8 cellular contexts compared by ENCODE assay signal in the genomic region with DNA sequence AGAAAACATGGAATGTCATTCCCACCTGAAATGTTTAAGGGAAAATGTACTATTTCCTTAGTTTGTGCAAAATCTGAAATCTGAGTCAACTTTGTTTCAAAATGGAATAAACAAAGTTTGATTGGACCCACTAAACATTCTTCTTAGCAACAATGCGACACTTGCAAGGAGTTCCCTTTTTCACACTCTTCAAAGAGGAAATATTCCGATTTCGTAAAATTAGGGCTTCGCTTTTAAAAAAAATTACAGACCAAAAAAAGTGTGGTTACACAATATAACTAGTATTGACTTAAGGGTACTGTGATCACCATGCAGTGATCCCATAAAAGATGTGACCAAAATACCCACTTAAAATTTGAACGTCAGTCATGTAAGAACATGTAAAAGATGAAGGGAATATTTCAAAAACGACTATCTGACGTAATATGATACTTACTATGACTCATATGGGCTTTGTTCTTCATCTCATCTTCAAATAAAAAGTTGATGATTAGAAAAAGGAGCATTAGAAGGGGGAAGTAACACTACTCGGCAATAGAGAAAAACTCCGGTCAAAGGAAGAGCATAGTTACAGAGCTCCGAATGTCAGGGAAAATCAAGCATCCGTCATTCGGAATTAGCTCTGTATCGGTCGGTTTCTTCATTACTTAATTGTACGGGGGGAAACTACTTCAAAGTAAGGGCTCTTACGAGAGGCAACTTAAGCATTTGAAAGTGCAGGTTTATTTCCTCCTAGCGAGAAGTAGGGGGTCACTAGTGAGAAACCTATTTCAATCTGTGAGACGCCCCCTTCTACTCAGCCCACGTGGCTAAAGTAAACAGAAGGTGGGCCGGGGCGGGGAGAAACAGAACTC. TPM values are rescaled to one million over a fixed set of nuclear protein-coding genes. Genes with fewer than 3 reads are reported as not detected.
DNase-seq lines count a peak whose midpoint lies in the region; ATAC-seq and TF ChIP-seq lines count a peak whose summit lies in the region.

No MANE protein-coding gene starts in this region.

- peak overlapping the region; percentile 67 to 94 (median 86) for H3K27ac Mint-ChIP-seq in brain

- H3K36me3 Mint-ChIP-seq in activated T-cell treated with anti-CD3 and anti-CD28 coated beads, Interleukin-2, amount 50 U/mL, for 4 hours (ENCODE audit: insufficient read depth), result peaks cover 6% of the 10 kb centered on the region
- H3K36me3 Mint-ChIP-seq in brain, result no peaks in the 10 kb centered on the region

- H3K4me3 ChIP-seq in MG63 (peak overlapping the region; percentile 75), upper lobe of right lung (peak overlapping the region; percentile 77)

- peak overlapping the region; percentile 99 for H3K4me3 Mint-ChIP-seq in activated T-cell treated with anti-CD3 and anti-CD28 coated beads, Interleukin-2, amount 50 U/mL, for 4 hours
- H3K4me3 Mint-ChIP-seq in brain, result peak overlapping the region; percentile 84 to 96 (median 93)

- no peaks in the 10 kb centered on the region for H3K27me3 Mint-ChIP-seq in activated T-cell treated with anti-CD3 and anti-CD28 coated beads, Interleukin-2, amount 50 U/mL, for 4 hours (ENCODE audit: low read depth)
- peaks cover 13% of the 10 kb centered on the region for H3K27me3 Mint-ChIP-seq in brain

- peaks cover 44% of the 10 kb centered on the region for H3K4me1 Mint-ChIP-seq in activated T-cell treated with anti-CD3 and anti-CD28 coated beads, Interleukin-2, amount 50 U/mL, for 4 hours (ENCODE audit: low read depth)
- peaks cover 46% of the 10 kb centered on the region for H3K4me1 Mint-ChIP-seq in brain

- no peak for DNase-seq in activated T-cell treated with anti-CD3 and anti-CD28 coated beads, Interleukin-2, amount 50 U/mL, for 4 hours
- DNase-seq in activated T-cell treated with anti-CD3 and anti-CD28 coated beads, Interleukin-2, amount 50 U/mL, for 1 hour, result no peak
- DNase-seq in MG63, result no peak
- DNase-seq in medulla oblongata (ENCODE audit: extremely low spot score), result peak; percentile 53
- DNase-seq in upper lobe of right lung, result no peak
- DNase-seq in NCI-H128 (lab: John Stamatoyannopoulos, UW; ENCODE audit: unreplicated experiment), result no peak
- DNase-seq in GDM1 (lab: John Stamatoyannopoulos, UW), result no peak

- no peaks in the 10 kb centered on the region for H3K36me3 ChIP-seq in MG63
- H3K36me3 ChIP-seq in upper lobe of right lung, result no peaks in the 10 kb centered on the region

- H3K27ac ChIP-seq in upper lobe of right lung, result peak overlapping the region; percentile 92

- no peaks in the 10 kb centered on the region for H3K27me3 ChIP-seq in MG63
- no peaks in the 10 kb centered on the region for H3K27me3 ChIP-seq in upper lobe of right lung

- H3K9me3 Mint-ChIP-seq in activated T-cell treated with anti-CD3 and anti-CD28 coated beads, Interleukin-2, amount 50 U/mL, for 4 hours, result no peaks in the 10 kb centered on the region
- H3K9me3 Mint-ChIP-seq in brain, result no peaks in the 10 kb centered on the region

- no peak for TF ChIP-seq CTCF in brain (conservative IDR thresholded peaks at IDR 0.05)
- TF ChIP-seq CTCF in upper lobe of right lung (IDR thresholded peaks at IDR 0.05), result no peak

- intact Hi-C loops in upper lobe of right lung (cut with DNase I), result loop anchor here (10.0 kb wide), 1 partner anchor 330 kb away; a partner anchor contains a TSS

- no peaks in the 10 kb centered on the region for H3K9me3 ChIP-seq in MG63
- H3K9me3 ChIP-seq in upper lobe of right lung, result no peaks in the 10 kb centered on the region

- H3K4me1 ChIP-seq in upper lobe of right lung, result peaks cover 11% of the 10 kb centered on the region

- peak in 1 of 2 donors; percentile 15 for ATAC-seq in activated T-cell treated with anti-CD3 and anti-CD28 coated beads, Interleukin-2, amount 50 U/mL, for 4 hours
- ATAC-seq in upper lobe of right lung, result peak; percentile 0

RNA-seq across cellular contexts. Expression of a gene that starts 1.4 kb away (rescaled TPM):
- 10 to 100 TPM; 30.0 to 38.3 (median 35.7) TPM for total RNA-seq in activated T-cell treated with anti-CD3 and anti-CD28 coated beads, Interleukin-2, amount 50 U/mL, for 4 hours
- total RNA-seq in MG63 (2014; rRNA removed; shearing (Covaris generic); ENCODE audit: low replicate concordance), result 0.59 and 1.3 TPM in 2 replicates
- 1.6 TPM for polyA plus RNA-seq in brain (ENCODE audit: insufficient read depth, low read depth, low replicate concordance)
- total RNA-seq in upper lobe of right lung, result 30.0 TPM

Comparison
In these comparisons a context has a peak if more than half of its experiments do, and no peak if none do; other contexts are left out.
1. RNA of a gene that starts 1.4 kb away (total RNA-seq): 30.0 to 38.3 TPM in activated T-cell treated with anti-CD3 and anti-CD28 coated beads, Interleukin-2, amount 50 U/mL, for 4 hours and 30.0 TPM in upper lobe of right lung (single experiment); 0.59 to 1.3 TPM in MG63; every median in the first group is over 10 times any median in the second.